ENCODE assay signal across 8 cellular contexts in the genomic region with DNA sequence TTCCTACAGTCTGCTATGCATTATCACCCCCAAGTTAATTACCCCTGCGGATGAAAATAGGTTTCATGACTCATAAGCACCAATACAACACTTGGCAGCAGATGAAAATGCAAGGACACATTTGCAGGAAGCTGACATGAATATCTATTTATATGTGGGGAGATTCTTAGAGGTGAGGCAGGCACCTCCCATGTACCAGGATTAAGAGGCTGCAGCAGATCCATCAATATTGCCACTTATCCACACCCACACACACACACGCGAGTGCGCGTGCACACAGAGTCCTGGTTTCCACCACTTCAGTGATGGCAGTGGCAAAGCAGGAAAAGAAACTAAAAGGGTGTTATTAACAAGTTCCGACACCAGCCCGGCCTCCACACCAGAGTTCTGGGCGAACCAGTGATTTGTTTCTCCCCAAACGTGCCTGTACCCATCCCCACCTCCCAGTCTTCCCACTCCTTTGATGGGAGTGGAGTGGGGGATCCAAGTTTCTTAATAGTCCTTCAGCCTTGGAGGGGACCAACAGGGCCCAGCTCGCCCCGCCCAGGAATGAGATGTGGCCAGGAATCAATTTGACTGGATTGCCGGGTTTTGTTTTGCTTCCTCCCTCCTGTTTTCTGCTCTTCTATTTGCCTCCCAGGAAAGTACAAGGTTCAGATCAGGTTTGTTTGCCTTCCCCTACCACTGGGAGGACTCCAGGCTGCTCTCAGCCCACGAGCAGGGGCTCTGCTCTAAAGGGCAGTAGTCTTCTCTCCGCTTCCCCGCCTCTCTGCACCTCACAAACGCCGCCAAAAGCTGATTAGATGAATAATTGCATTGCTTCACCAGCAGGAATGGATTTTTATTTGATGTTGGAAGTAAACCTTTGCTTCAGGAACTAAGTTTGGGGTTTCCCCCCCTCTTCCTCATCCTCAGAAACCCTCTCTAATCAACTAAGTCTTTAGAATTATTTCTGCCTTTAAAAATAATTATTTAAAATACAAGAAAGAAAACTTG. TPM values are rescaled to one million over a fixed set of nuclear protein-coding genes. Genes with fewer than 3 reads are reported as not detected.
DNase-seq lines count a peak whose midpoint lies in the region; ATAC-seq, FAIRE-seq and TF ChIP-seq lines count a peak whose summit lies in the region.

No MANE protein-coding gene starts in this region.

- DNase-seq in NCI-H526 (lab: John Stamatoyannopoulos, UW) (peak; percentile 76 to 93), MCF 10A (ENCODE audit: unreplicated experiment) (peak; percentile 52), posterior vena cava (ENCODE audit: low spot score) (no peak), erythroblast (lab: John Stamatoyannopoulos, UW) (no peak)
- DNase-seq in stimulated activated effector memory CD8-positive, alpha-beta T cell treated with anti-CD3 and anti-CD28 coated beads, Interleukin-12 subunit alpha, Interleukin-12 subunit beta, amount 100 ng/mL, for 72 hours (ENCODE audit: low spot score in 2 of 2): no peak

- peaks cover 29% of the 10 kb centered on the region for H3K36me3 Mint-ChIP-seq in MCF 10A (ENCODE audit: insufficient read depth, unreplicated experiment)
- H3K36me3 Mint-ChIP-seq in stimulated activated effector memory CD8-positive, alpha-beta T cell treated with anti-CD3 and anti-CD28 coated beads, Interleukin-12 subunit alpha, Interleukin-12 subunit beta, amount 100 ng/mL, for 72 hours: peaks cover 27% of the 10 kb centered on the region

- POLR2A ChIA-PET in MCF 10A (lab: Yijun Ruan, JAX): interaction anchor here (0.6 to 17.6 kb wide), 21 partner anchors 9 to 136 kb away, joined by 3 to 721 read pairs (median 4); no protein-coding TSS in a partner anchor

- peak overlapping the region; percentile 48 for H3K27ac ChIP-seq in layer of hippocampus (ENCODE audit: low read depth, low read length)

- H3K4me1 Mint-ChIP-seq in MCF 10A (ENCODE audit: insufficient read depth, unreplicated experiment): peaks cover 23% of the 10 kb centered on the region
- H3K4me1 Mint-ChIP-seq in stimulated activated effector memory CD8-positive, alpha-beta T cell treated with anti-CD3 and anti-CD28 coated beads, Interleukin-12 subunit alpha, Interleukin-12 subunit beta, amount 100 ng/mL, for 72 hours: peaks cover 42% of the 10 kb centered on the region

- peak; percentile 6 for TF ChIP-seq CTCF in MCF 10A (IDR thresholded peaks at IDR 0.05; ENCODE audit: unreplicated experiment)

- H3K27me3 Mint-ChIP-seq in MCF 10A (ENCODE audit: insufficient read depth, unreplicated experiment): no peaks in the 10 kb centered on the region

- intact Hi-C loops in MCF 10A (cut with micrococcal nuclease) (no loop called here), posterior vena cava (cut with DNase I) (no loop called here)

- CTCF ChIA-PET in MCF 10A (lab: Yijun Ruan, JAX): interaction anchor here (0.6 to 7.9 kb wide), 18 partner anchors 11 to 148 kb away, joined by 3 to 88 read pairs (median 7); no protein-coding TSS in a partner anchor

- H3K9me3 Mint-ChIP-seq in MCF 10A (ENCODE audit: unreplicated experiment): no peaks in the 10 kb centered on the region
- no peaks in the 10 kb centered on the region for H3K9me3 Mint-ChIP-seq in stimulated activated effector memory CD8-positive, alpha-beta T cell treated with anti-CD3 and anti-CD28 coated beads, Interleukin-12 subunit alpha, Interleukin-12 subunit beta, amount 100 ng/mL, for 72 hours

- peak; percentile 93 for FAIRE-seq in G401.6 (lab: Jason Lieb, UNC)

- BruUV-seq in MCF 10A (replicated peaks; lab: Mats Ljungman, UMichigan): no TSS peak

- peak overlapping the region; percentile 81 for H3K4me3 Mint-ChIP-seq in MCF 10A (ENCODE audit: unreplicated experiment)
- peak overlapping the region; percentile 86 for H3K4me3 Mint-ChIP-seq in stimulated activated effector memory CD8-positive, alpha-beta T cell treated with anti-CD3 and anti-CD28 coated beads, Interleukin-12 subunit alpha, Interleukin-12 subunit beta, amount 100 ng/mL, for 72 hours

- H3K27me3 ChIP-seq in layer of hippocampus (ENCODE audit: control insufficient read depth, insufficient read depth, low read length): no peaks in the 10 kb centered on the region

- TF ChIP-seq POLR2A in erythroblast (IDR thresholded peaks at IDR 0.05; ENCODE audit: low read length): no peak

- no peak overlapping the region for H3K27ac Mint-ChIP-seq in MCF 10A (ENCODE audit: low read depth, unreplicated experiment)
- no peak overlapping the region for H3K27ac Mint-ChIP-seq in stimulated activated effector memory CD8-positive, alpha-beta T cell treated with anti-CD3 and anti-CD28 coated beads, Interleukin-12 subunit alpha, Interleukin-12 subunit beta, amount 100 ng/mL, for 72 hours

- no peak for ATAC-seq in stimulated activated effector memory CD8-positive, alpha-beta T cell treated with anti-CD3 and anti-CD28 coated beads, Interleukin-12 subunit alpha, Interleukin-12 subunit beta, amount 100 ng/mL, for 72 hours
- ATAC-seq in GM21619 (IDR thresholded peaks at IDR 0.05; ENCODE audit: unreplicated experiment): no peak

RNA-seq across cellular contexts. Expression of a gene that starts 5.2 kb away (rescaled TPM):
- total RNA-seq in MCF 10A (2022): 22.1 and 26.0 TPM in 2 replicates
- 10 to 100 TPM; 35.7 to 43.3 TPM for total RNA-seq in posterior vena cava

Comparison
In these comparisons a context has a peak if more than half of its experiments do, and no peak if none do; other contexts are left out.
1. DNase-seq: peak in NCI-H526 (2 of 2) and MCF 10A (single experiment); none in stimulated activated effector memory CD8-positive, alpha-beta T cell treated with anti-CD3 and anti-CD28 coated beads, Interleukin-12 subunit alpha, Interleukin-12 subunit beta, amount 100 ng/mL, for 72 hours (0 of 2), posterior vena cava (single experiment) and erythroblast (0 of 2).